In genomic region chr17:80731255-80731840, GRCh38 we compare ENCODE assay signal across 19 cellular contexts.
DNase-seq lines count a peak whose midpoint lies in the region; ATAC-seq and TF ChIP-seq lines count a peak whose summit lies in the region.
"Had no signal": no experiment of that assay in that cellular context is flagged by ENCODE, and none has a peak within 500 bp of the region (broad histone marks: within the 10 kb centered on the region; RNA-seq: fewer than 3 reads in every experiment).

No MANE protein-coding gene starts in this region.

- H3K27me3 ChIP-seq in MM.1S (replicated peaks; ENCODE audit: insufficient read depth, low read length): no peaks in the 10 kb centered on the region
- H3K27me3 ChIP-seq: adrenal gland; BLaER1 treated with 17β-estradiol and CSF1 and Interleukin-3, amounts not matched to agents 10 nM and 100 nM had no signal

- peaks cover 30% of the 10 kb centered on the region for H3K36me3 Mint-ChIP-seq in activated CD8-positive, alpha-beta memory T cell treated with anti-CD3 and anti-CD28 coated beads, Interleukin-2, amount 10 ng/mL, durations not matched to agents 7 days and 5 days
- peaks cover 36% of the 10 kb centered on the region for H3K36me3 Mint-ChIP-seq in activated T-helper 2 cell treated with anti-CD3 and anti-CD28 coated beads, Interferon-gamma antibody, Interleukin-2, Interleukin-4, amounts not matched to agents 10 μg/mL and 5 μg/mL and 100 μg/mL, durations not matched to agents 14 hours and 24 hours and 36 hours (ENCODE audit: low read depth)
- H3K36me3 Mint-ChIP-seq in natural killer cell treated with Interleukin-12 subunit alpha and Interleukin-12 subunit beta and Interleukin-15 and Interleukin-18, amount 100 ng/mL, for 72 hours: no peaks in the 10 kb centered on the region

- 0 out of 2 replicates have a peak, but pooled peaks cover under 1% of the 10 kb centered on the region for H3F3A ChIP-seq in MM.1S (ENCODE audit: insufficient read depth, low read length)

- peaks cover 43% of the 10 kb centered on the region for H3K4me1 Mint-ChIP-seq in activated CD8-positive, alpha-beta memory T cell treated with anti-CD3 and anti-CD28 coated beads, Interleukin-2, amount 10 ng/mL, durations not matched to agents 7 days and 5 days
- peaks cover 30% of the 10 kb centered on the region for H3K4me1 Mint-ChIP-seq in activated T-helper 2 cell treated with anti-CD3 and anti-CD28 coated beads, Interferon-gamma antibody, Interleukin-2, Interleukin-4, amounts not matched to agents 10 μg/mL and 5 μg/mL and 100 μg/mL, durations not matched to agents 14 hours and 24 hours and 36 hours (ENCODE audit: low read depth)
- H3K4me1 Mint-ChIP-seq in natural killer cell treated with Interleukin-12 subunit alpha and Interleukin-12 subunit beta and Interleukin-15 and Interleukin-18, amount 100 ng/mL, for 72 hours (ENCODE audit: low read depth in 2 of 2): peaks cover 10 to 19% of the 10 kb centered on the region in 2 donors

- CTCF ChIA-PET in activated CD8-positive, alpha-beta memory T cell treated with anti-CD3 and anti-CD28 coated beads, Interleukin-2, amount 10 ng/mL, durations not matched to agents 7 days and 5 days (lab: Charles Lee): interaction anchor here (1.2 to 1.6 kb wide), 3 partner anchors 10 to 154 kb away, joined by 4 to 6 read pairs (median 5); no protein-coding TSS in a partner anchor

- peak; percentile 80 for ATAC-seq in activated CD8-positive, alpha-beta memory T cell treated with anti-CD3 and anti-CD28 coated beads, Interleukin-2, amount 10 ng/mL, durations not matched to agents 7 days and 5 days
- no peak for ATAC-seq in natural killer cell treated with Interleukin-12 subunit alpha and Interleukin-12 subunit beta and Interleukin-15 and Interleukin-18, amount 100 ng/mL, for 72 hours

- H4K20me1 ChIP-seq in MM.1S (ENCODE audit: insufficient read depth, low read length): no peaks in the 10 kb centered on the region

- H3K79me2 ChIP-seq in MM.1S (ENCODE audit: low read length): no peaks in the 10 kb centered on the region

- intact Hi-C loops in activated T-helper 2 cell treated with anti-CD3 and anti-CD28 coated beads, Interferon-gamma antibody, Interleukin-2, Interleukin-4, amounts not matched to agents 10 μg/mL and 5 μg/mL and 100 μg/mL, durations not matched to agents 14 hours and 24 hours and 36 hours (cut with micrococcal nuclease): no loop called here

- H3K4me1 ChIP-seq in MM.1S (ENCODE audit: low read length): 0 out of 2 replicates have a peak, but pooled peaks cover 3% of the 10 kb centered on the region
- H3K4me1 ChIP-seq: adrenal gland had no signal

- no peak overlapping the region for H3K9ac ChIP-seq in MM.1S (ENCODE audit: low read length)
- H3K9ac ChIP-seq: BLaER1 treated with 17β-estradiol and CSF1 and Interleukin-3, amounts not matched to agents 10 nM and 100 nM had no signal

- in situ Hi-C loops in G401 (cut with HindIII; ENCODE audit: low sequenced_read_pairs): no loop called here

- no peaks in the 10 kb centered on the region for H3K9me3 Mint-ChIP-seq in activated CD8-positive, alpha-beta memory T cell treated with anti-CD3 and anti-CD28 coated beads, Interleukin-2, amount 10 ng/mL, durations not matched to agents 7 days and 5 days (ENCODE audit: low read depth)
- H3K9me3 Mint-ChIP-seq in activated T-helper 2 cell treated with anti-CD3 and anti-CD28 coated beads, Interferon-gamma antibody, Interleukin-2, Interleukin-4, amounts not matched to agents 10 μg/mL and 5 μg/mL and 100 μg/mL, durations not matched to agents 14 hours and 24 hours and 36 hours: no peaks in the 10 kb centered on the region
- no peaks in the 10 kb centered on the region for H3K9me3 Mint-ChIP-seq in natural killer cell treated with Interleukin-12 subunit alpha and Interleukin-12 subunit beta and Interleukin-15 and Interleukin-18, amount 100 ng/mL, for 72 hours
- H3K9me3 Mint-ChIP-seq: memory B cell, nephron had no signal

- no peaks in the 10 kb centered on the region for H3K9me3 ChIP-seq in MM.1S (replicated peaks; ENCODE audit: insufficient read depth, low read length)
- H3K9me3 ChIP-seq: adrenal gland; BLaER1 treated with 17β-estradiol and CSF1 and Interleukin-3, amounts not matched to agents 10 nM and 100 nM had no signal

- no peaks in the 10 kb centered on the region for H3K27me3 Mint-ChIP-seq in activated CD8-positive, alpha-beta memory T cell treated with anti-CD3 and anti-CD28 coated beads, Interleukin-2, amount 10 ng/mL, durations not matched to agents 7 days and 5 days
- no peaks in the 10 kb centered on the region for H3K27me3 Mint-ChIP-seq in activated T-helper 2 cell treated with anti-CD3 and anti-CD28 coated beads, Interferon-gamma antibody, Interleukin-2, Interleukin-4, amounts not matched to agents 10 μg/mL and 5 μg/mL and 100 μg/mL, durations not matched to agents 14 hours and 24 hours and 36 hours (ENCODE audit: low read depth)
- no peaks in the 10 kb centered on the region for H3K27me3 Mint-ChIP-seq in natural killer cell treated with Interleukin-12 subunit alpha and Interleukin-12 subunit beta and Interleukin-15 and Interleukin-18, amount 100 ng/mL, for 72 hours
- H3K27me3 Mint-ChIP-seq: memory B cell had no signal

- H3K4me3 Mint-ChIP-seq in activated CD8-positive, alpha-beta memory T cell treated with anti-CD3 and anti-CD28 coated beads, Interleukin-2, amount 10 ng/mL, durations not matched to agents 7 days and 5 days: peak overlapping the region; percentile 60
- H3K4me3 Mint-ChIP-seq in activated T-helper 2 cell treated with anti-CD3 and anti-CD28 coated beads, Interferon-gamma antibody, Interleukin-2, Interleukin-4, amounts not matched to agents 10 μg/mL and 5 μg/mL and 100 μg/mL, durations not matched to agents 14 hours and 24 hours and 36 hours (ENCODE audit: low read depth): peak overlapping the region; percentile 38
- H3K4me3 Mint-ChIP-seq in natural killer cell treated with Interleukin-12 subunit alpha and Interleukin-12 subunit beta and Interleukin-15 and Interleukin-18, amount 100 ng/mL, for 72 hours: peak overlapping the region; percentile 43
- H3K4me3 Mint-ChIP-seq: memory B cell had no signal

- no peak for TF ChIP-seq CTCF in MM.1S (IDR thresholded peaks at IDR 0.05; ENCODE audit: low read length)

- peak overlapping the region; percentile 3; the same call in 1 of the 2 replicates for H3K27ac ChIP-seq in MM.1S (ENCODE audit: low read length)
- H3K27ac ChIP-seq: adrenal gland; BLaER1 treated with 17β-estradiol and CSF1 and Interleukin-3, amounts not matched to agents 10 nM and 100 nM had no signal

- no peak overlapping the region for H2AFZ ChIP-seq in MM.1S (ENCODE audit: low read length)

- peak overlapping the region; percentile 12; the same call in 1 of the 2 replicates for H3K4me2 ChIP-seq in MM.1S (ENCODE audit: low read depth, low read length)
- H3K4me2 ChIP-seq: BLaER1 treated with 17β-estradiol and CSF1 and Interleukin-3, amounts not matched to agents 10 nM and 100 nM had no signal

- no peak for DNase-seq in activated CD8-positive, alpha-beta memory T cell treated with anti-CD3 and anti-CD28 coated beads, Interleukin-2, amount 10 ng/mL, durations not matched to agents 7 days and 5 days
- DNase-seq in activated CD8-positive, alpha-beta memory T cell treated with anti-CD3 and anti-CD28 coated beads, Interleukin-2, amount 50 U/mL, for 4 hours: no peak
- DNase-seq in MM.1S: no peak
- DNase-seq in activated T-helper 2 cell treated with anti-CD3 and anti-CD28 coated beads, Interferon-gamma antibody, Interleukin-2, Interleukin-4, amounts not matched to agents 10 μg/mL and 5 μg/mL and 100 μg/mL, durations not matched to agents 14 hours and 24 hours and 36 hours (ENCODE audit: low spot score): no peak
- no peak for DNase-seq in natural killer cell treated with Interleukin-12 subunit alpha and Interleukin-12 subunit beta and Interleukin-15 and Interleukin-18, amount 100 ng/mL, for 72 hours (ENCODE audit: low spot score)
- no peak for DNase-seq in SHP77 treated with DMSO at 0.1 percent for 48 hours (lab: John Stamatoyannopoulos, UW)
- DNase-seq in 8988T: no peak
- DNase-seq in G401 (ENCODE audit: low spot score): no peak
- DNase-seq: adrenal gland; dermis blood vessel endothelial cell; DMS153; HCEC 1CT; NCI-H1694; NCI-H69; Right ventricle myocardium superior; stimulated activated CD4-positive, alpha-beta T cell treated with anti-CD3 and anti-CD28 coated beads, Interleukin-1b, Interleukin-23, amount 100 ng/mL, for 48 hours had no signal

- H3K9me2 ChIP-seq in MM.1S (replicated peaks; ENCODE audit: insufficient read depth, low read length): no peaks in the 10 kb centered on the region

- H3K27ac Mint-ChIP-seq in activated CD8-positive, alpha-beta memory T cell treated with anti-CD3 and anti-CD28 coated beads, Interleukin-2, amount 10 ng/mL, durations not matched to agents 7 days and 5 days: peak overlapping the region; percentile 92
- peak overlapping the region; percentile 75 for H3K27ac Mint-ChIP-seq in activated T-helper 2 cell treated with anti-CD3 and anti-CD28 coated beads, Interferon-gamma antibody, Interleukin-2, Interleukin-4, amounts not matched to agents 10 μg/mL and 5 μg/mL and 100 μg/mL, durations not matched to agents 14 hours and 24 hours and 36 hours
- H3K27ac Mint-ChIP-seq in natural killer cell treated with Interleukin-12 subunit alpha and Interleukin-12 subunit beta and Interleukin-15 and Interleukin-18, amount 100 ng/mL, for 72 hours: peak overlapping the region; percentile 54 to 77
- H3K27ac Mint-ChIP-seq: memory B cell had no signal

- H3K4me3 ChIP-seq in MM.1S (ENCODE audit: low read length): no peak overlapping the region
- H3K4me3 ChIP-seq: adrenal gland; BLaER1 treated with 17β-estradiol and CSF1 and Interleukin-3, amounts not matched to agents 10 nM and 100 nM had no signal

- H3K36me3 ChIP-seq in MM.1S (replicated peaks; ENCODE audit: insufficient read depth, low read length): no peaks in the 10 kb centered on the region
- H3K36me3 ChIP-seq: adrenal gland had no signal
